Comparison of ENCODE assay signal across 8 cellular contexts in genomic region chr1:234609528-234610042, GRCh38. TPM values are rescaled to one million over a fixed set of nuclear protein-coding genes. Genes with fewer than 3 reads are reported as not detected.
DNase-seq lines count a peak whose midpoint lies in the region; TF ChIP-seq lines count a peak whose summit lies in the region.

No MANE protein-coding gene starts in this region.

- H3K36me3 ChIP-seq in SJSA1 (peaks cover 47% of the 10 kb centered on the region), smooth muscle cell (ENCODE audit: low read depth) (no peaks in the 10 kb centered on the region)

- H3K9ac ChIP-seq in smooth muscle cell (ENCODE audit: low read depth) = peak overlapping the region; percentile 97

- peak overlapping the region; percentile 99 for H3K4me2 ChIP-seq in smooth muscle cell

- TF ChIP-seq CTCF in foreskin fibroblast (IDR thresholded peaks at IDR 0.05; ENCODE audit: low read depth, low read length) (no peak), smooth muscle cell (IDR thresholded peaks at IDR 0.05; ENCODE audit: borderline replicate concordance, insufficient read depth, poor library complexity, severe bottlenecking) (no peak)

- H3K4me1 ChIP-seq in SJSA1 (replicated peaks) = peaks cover 64% of the 10 kb centered on the region
- peaks cover 49% of the 10 kb centered on the region for H3K4me1 ChIP-seq in smooth muscle cell (ENCODE audit: low read depth)

- H3K79me2 ChIP-seq in smooth muscle cell (ENCODE audit: low read depth) = peaks cover 43% of the 10 kb centered on the region

- peaks cover 41% of the 10 kb centered on the region for H4K20me1 ChIP-seq in smooth muscle cell (ENCODE audit: low read depth)

- H2AFZ ChIP-seq in smooth muscle cell (ENCODE audit: low read depth) = no peak overlapping the region

- H3F3A ChIP-seq in smooth muscle cell (ENCODE audit: low read depth) = peaks cover 46% of the 10 kb centered on the region

- H3K27me3 ChIP-seq in SJSA1 (replicated peaks) (no peaks in the 10 kb centered on the region), smooth muscle cell (ENCODE audit: low read depth) (no peaks in the 10 kb centered on the region)

- DNase-seq in NCI-H2171 (lab: John Stamatoyannopoulos, UW) = peak; percentile 34
- DNase-seq in NCI-H2171 treated with DMSO at 0.1 percent for 48 hours (lab: John Stamatoyannopoulos, UW) = no peak
- DNase-seq in SJSA1 (ENCODE audit: low read depth in 1 of 2, low spot score in 2 of 2) = no peak
- DNase-seq in foreskin fibroblast = no peak
- no peak for DNase-seq in smooth muscle cell (lab: John Stamatoyannopoulos, UW; ENCODE audit: unreplicated experiment)
- no peak for DNase-seq in iPS-NIHi7 (ENCODE audit: extremely low spot score)
- no peak for DNase-seq in RPMI8226
- DNase-seq in ureter (ENCODE audit: low spot score) = no peak

- under 1% methylated on average over 42 of the region's 95 CpGs for WGBS in smooth muscle cell (ENCODE audit: low lambda C conversion rate)

- H3K9me3 ChIP-seq in SJSA1 (replicated peaks) (no peaks in the 10 kb centered on the region), smooth muscle cell (replicated peaks; ENCODE audit: low read depth) (no peaks in the 10 kb centered on the region)

- H3K27ac ChIP-seq in SJSA1 = peak overlapping the region; percentile 95
- H3K27ac ChIP-seq in smooth muscle cell (ENCODE audit: low read depth) = peak overlapping the region; percentile 100

- H3K4me3 ChIP-seq in SJSA1 (peak overlapping the region; percentile 71), foreskin fibroblast (ENCODE audit: low read depth in 1 of 2, low read length in 2 of 2) (peak overlapping the region; percentile 65 to 74), smooth muscle cell (peak overlapping the region; percentile 82)

RNA-seq across cellular contexts. Expression of gene IRF2BP2, which starts 0.4 kb away (rescaled TPM):
- 42.1 and 60.8 TPM in 2 replicates for total RNA-seq in SJSA1 (2014; rRNA removed; shearing (Covaris generic))
- 89.5 and 101 TPM in 2 replicates for total RNA-seq in smooth muscle cell
- 40.3 and 44.5 TPM in 2 replicates for polyA plus RNA-seq in smooth muscle cell
- total RNA-seq in ureter = 118 TPM
